Comparison of ENCODE assay signal across 25 cellular contexts in the genomic region with DNA sequence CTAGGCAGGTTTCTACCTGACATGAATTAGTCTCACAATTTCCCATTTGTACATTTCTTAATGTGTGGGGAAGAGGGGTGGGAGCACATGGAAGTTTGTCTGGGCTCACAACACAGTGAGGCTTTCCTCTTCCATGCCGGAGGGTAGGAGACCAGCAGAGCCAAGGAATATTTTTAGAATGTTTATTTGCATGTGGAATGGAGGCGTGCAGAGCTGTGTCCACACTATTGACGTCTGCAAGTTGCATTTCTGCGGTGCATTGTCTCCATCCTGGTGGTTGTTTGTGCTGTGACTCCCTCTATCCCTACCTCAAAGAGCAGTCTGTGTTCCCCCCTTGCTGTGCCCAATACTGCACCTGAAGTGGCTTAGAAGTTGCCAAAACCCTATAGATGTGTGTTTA.
"Had no signal": no experiment of that assay in that cellular context is flagged by ENCODE, and none has a peak within 500 bp of the region (broad histone marks: within the 10 kb centered on the region; RNA-seq: fewer than 3 reads in every experiment).

No MANE protein-coding gene starts in this region.

- H3K27ac ChIP-seq: dorsolateral prefrontal cortex, epithelial cell of prostate, gastrocnemius medialis, ovary, psoas muscle, sigmoid colon, stomach, thyroid gland, vagina had no signal

- H3K4me1 ChIP-seq: stomach, thyroid gland, vagina had no signal

- H3K36me3 ChIP-seq: gastrocnemius medialis, ovary, sigmoid colon, stomach, thyroid gland, vagina had no signal

- H3K4me1 Mint-ChIP-seq: naive thymus-derived CD8-positive, alpha-beta T cell; stimulated activated effector memory CD8-positive, alpha-beta T cell treated with anti-CD3 and anti-CD28 coated beads, Interleukin-12 subunit alpha, Interleukin-12 subunit beta, amount 100 ng/mL, for 72 hours had no signal

- H3K27ac Mint-ChIP-seq: endodermal cell; naive thymus-derived CD8-positive, alpha-beta T cell; stimulated activated effector memory CD8-positive, alpha-beta T cell treated with anti-CD3 and anti-CD28 coated beads, Interleukin-12 subunit alpha, Interleukin-12 subunit beta, amount 100 ng/mL, for 72 hours had no signal

- H3K4me3 Mint-ChIP-seq: endodermal cell; naive thymus-derived CD8-positive, alpha-beta T cell; stimulated activated effector memory CD8-positive, alpha-beta T cell treated with anti-CD3 and anti-CD28 coated beads, Interleukin-12 subunit alpha, Interleukin-12 subunit beta, amount 100 ng/mL, for 72 hours had no signal

- H3K27me3 ChIP-seq: dorsolateral prefrontal cortex, gastrocnemius medialis, ovary, sigmoid colon, stomach, thyroid gland, vagina had no signal

- DNase-seq: dorsolateral prefrontal cortex; effector CD4-positive, alpha-beta T cell; endodermal cell; foreskin fibroblast; gastrocnemius medialis; head of caudate nucleus; kidney; mesendoderm; naive thymus-derived CD8-positive, alpha-beta T cell; occipital lobe; ovary; posterior cingulate gyrus; psoas muscle; right cardiac atrium; sigmoid colon; stimulated activated CD4-positive, alpha-beta T cell treated with anti-CD3 and anti-CD28 coated beads, Interleukin-2, amount 100 ng/mL, for 24 hours; stimulated activated CD4-positive, alpha-beta T cell treated with anti-CD3 and anti-CD28 coated beads, Interleukin-4, amount 100 ng/mL, for 24 hours; stimulated activated naive CD4-positive, alpha-beta T cell treated with Interleukin-2 at 50 U/mL for 16 hours; stomach; thyroid gland had no signal

- H3K9me3 ChIP-seq: gastrocnemius medialis, ovary, psoas muscle, sigmoid colon, stomach, thyroid gland, vagina had no signal

- ATAC-seq: esophagus mucosa; gastrocnemius medialis; left lobe of liver; naive thymus-derived CD8-positive, alpha-beta T cell; psoas muscle; right cardiac atrium; stimulated activated effector memory CD8-positive, alpha-beta T cell treated with anti-CD3 and anti-CD28 coated beads, Interleukin-12 subunit alpha, Interleukin-12 subunit beta, amount 100 ng/mL, for 72 hours had no signal

- H3K9me3 Mint-ChIP-seq: endodermal cell had no signal

- H3K4me3 ChIP-seq: dorsolateral prefrontal cortex, gastrocnemius medialis, ovary, psoas muscle, sigmoid colon, stomach, thyroid gland, vagina had no signal

- H3K36me3 Mint-ChIP-seq: naive thymus-derived CD8-positive, alpha-beta T cell; stimulated activated effector memory CD8-positive, alpha-beta T cell treated with anti-CD3 and anti-CD28 coated beads, Interleukin-12 subunit alpha, Interleukin-12 subunit beta, amount 100 ng/mL, for 72 hours had no signal
